Comparison of ENCODE assay signal across 8 cellular contexts in the genomic region with DNA sequence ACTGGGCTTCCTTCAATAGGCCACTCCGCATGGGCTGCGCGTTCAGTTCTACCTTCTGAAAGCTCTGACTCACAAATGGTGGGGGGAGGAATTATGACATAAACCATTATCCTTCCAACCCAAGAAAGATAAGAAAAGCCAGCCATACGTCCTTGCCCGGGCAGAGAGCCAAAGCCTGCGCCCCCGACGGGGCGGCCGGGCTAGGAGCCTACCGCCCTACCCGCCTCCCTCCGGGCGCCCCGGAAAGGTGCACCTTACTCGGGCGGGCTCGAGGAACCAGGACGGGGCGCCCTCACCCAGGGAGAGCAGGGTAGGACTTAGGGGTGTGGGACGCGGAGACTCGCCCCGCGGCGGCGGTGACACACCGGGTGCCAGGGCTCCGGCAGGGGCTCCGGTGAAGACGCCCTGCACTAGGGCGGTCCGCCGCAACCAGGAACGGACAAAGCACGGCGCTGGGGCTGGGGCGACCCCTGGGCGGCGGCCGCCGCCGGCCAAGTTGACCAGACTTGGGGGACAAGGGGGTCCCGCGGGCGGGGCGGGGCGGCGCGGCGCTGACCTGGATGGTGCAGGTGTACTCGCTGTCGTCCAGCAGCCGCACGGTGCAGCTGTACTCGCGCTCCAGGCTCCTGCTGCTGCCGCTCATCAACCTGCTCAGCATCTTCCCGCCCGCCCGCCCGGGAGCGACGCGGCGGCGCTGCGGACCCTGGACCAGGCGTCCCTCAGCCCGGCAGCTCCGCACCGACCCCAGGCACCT. TPM values are rescaled to one million over a fixed set of nuclear protein-coding genes. Genes with fewer than 3 reads are reported as not detected.
A peak's percentile ranks its signal among the peaks of the same experiment; 100 is the strongest.
DNase-seq lines count a peak whose midpoint lies in the region; ATAC-seq, FAIRE-seq and TF ChIP-seq lines count a peak whose summit lies in the region.

No MANE protein-coding gene starts in this region.

- H3K4me3 ChIP-seq in AG04449 (ENCODE audit: low read depth, low read length) (peak overlapping the region; percentile 72), astrocyte (ENCODE audit: insufficient read depth, low read depth, low read length) (peak overlapping the region; percentile 74), iPS DF 6.9 (ENCODE audit: low read length) (peak overlapping the region; percentile 83), skeletal muscle satellite cell (ENCODE audit: low read length) (peak overlapping the region; percentile 85)

- H4K20me1 ChIP-seq in astrocyte (ENCODE audit: insufficient read depth, low read length): peaks cover 10% of the 10 kb centered on the region

- H3K36me3 ChIP-seq in astrocyte (ENCODE audit: insufficient read depth, low read length): no peaks in the 10 kb centered on the region
- H3K36me3 ChIP-seq in iPS DF 6.9 (ENCODE audit: control insufficient read depth, insufficient read depth, low read length): no peaks in the 10 kb centered on the region
- no peaks in the 10 kb centered on the region for H3K36me3 ChIP-seq in skeletal muscle satellite cell (ENCODE audit: insufficient read depth, low read length)

- no peaks in the 10 kb centered on the region for H3K27me3 Mint-ChIP-seq in astrocyte (ENCODE audit: low read depth, unreplicated experiment)

- no peak for FAIRE-seq in astrocyte (lab: Jason Lieb, UNC)

- H3K9me3 ChIP-seq in astrocyte (ENCODE audit: insufficient read depth, low read depth, low read length) (no peaks in the 10 kb centered on the region), iPS DF 6.9 (ENCODE audit: control insufficient read depth, insufficient read depth, low read length) (no peaks in the 10 kb centered on the region), skeletal muscle satellite cell (replicated peaks; ENCODE audit: low read length) (no peaks in the 10 kb centered on the region)

- no CpG with 5 or more reads among the region's 72 CpGs for WGBS in iPS DF 6.9 (ENCODE audit: insufficient coverage, insufficient read length)

- ATAC-seq in GM19023 (IDR thresholded peaks at IDR 0.05; ENCODE audit: unreplicated experiment) (peak; percentile 29), HG03432 (IDR thresholded peaks at IDR 0.05; ENCODE audit: unreplicated experiment) (peak; percentile 14)

- H3K79me2 ChIP-seq in astrocyte (ENCODE audit: insufficient read depth, low read length): peaks cover 46% of the 10 kb centered on the region

- H3K4me1 ChIP-seq in astrocyte (ENCODE audit: insufficient read depth, low read length): peaks cover 13% of the 10 kb centered on the region
- H3K4me1 ChIP-seq in iPS DF 6.9 (ENCODE audit: control insufficient read depth, insufficient read depth, low read length): no peaks in the 10 kb centered on the region
- peaks cover 18% of the 10 kb centered on the region for H3K4me1 ChIP-seq in skeletal muscle satellite cell (ENCODE audit: control insufficient read depth, insufficient read depth, low read length)

- H3K27ac ChIP-seq in astrocyte (ENCODE audit: low read depth, low read length) (peak overlapping the region; percentile 90), iPS DF 6.9 (ENCODE audit: low read length) (no peak overlapping the region)

- peak overlapping the region; percentile 96 for H3K4me3 Mint-ChIP-seq in astrocyte (ENCODE audit: unreplicated experiment)

- H3K4me1 Mint-ChIP-seq in astrocyte (ENCODE audit: low read depth, unreplicated experiment): peaks cover 15% of the 10 kb centered on the region

- DNase-seq in AG04449 (ENCODE audit: low read depth, low spot score): no peak
- peak; percentile 19 for DNase-seq in T follicular helper cell (ENCODE audit: low read depth)
- DNase-seq in astrocyte (ENCODE audit: low read depth): peak; percentile 86
- DNase-seq in iPS DF 6.9 (ENCODE audit: low read depth, low spot score): no peak
- no peak for DNase-seq in RPMI8226

- POLR2A ChIA-PET in AG04449 (lab: Yijun Ruan, JAX): interaction anchor here (1.0 kb wide), 2 partner anchors 13 to 92 kb away, joined by 3 to 4 read pairs; no protein-coding TSS in a partner anchor

- CTCF ChIA-PET in AG04449 (lab: Yijun Ruan, JAX): interaction anchor here (0.6 to 2.0 kb wide), 7 partner anchors 9 to 318 kb away, joined by 3 to 6 read pairs (median 4); no protein-coding TSS in a partner anchor

- no peaks in the 10 kb centered on the region for H3K36me3 Mint-ChIP-seq in astrocyte (ENCODE audit: low read depth, unreplicated experiment)

- peak overlapping the region; percentile 63 for H2AFZ ChIP-seq in astrocyte (ENCODE audit: low read depth, low read length)

- no peaks in the 10 kb centered on the region for H3K9me3 Mint-ChIP-seq in astrocyte (ENCODE audit: unreplicated experiment)

- no peak for TF ChIP-seq CTCF in AG04449 (IDR thresholded peaks at IDR 0.05; ENCODE audit: insufficient read depth, low read length, missing control alignments)
- no peak for TF ChIP-seq CTCF in astrocyte (IDR thresholded peaks at IDR 0.05; ENCODE audit: insufficient read depth, low read depth, low read length)

- H3K9ac ChIP-seq in astrocyte (ENCODE audit: low read length) (peak overlapping the region; percentile 87), skeletal muscle satellite cell (ENCODE audit: low read depth, low read length) (no peak overlapping the region)

- H3K4me2 ChIP-seq in astrocyte (ENCODE audit: low read length) (peak overlapping the region; percentile 87), skeletal muscle satellite cell (ENCODE audit: low read length) (peak overlapping the region; percentile 98)

- H3K27me3 ChIP-seq in astrocyte (ENCODE audit: insufficient read depth, low read length): no peaks in the 10 kb centered on the region
- no peaks in the 10 kb centered on the region for H3K27me3 ChIP-seq in iPS DF 6.9 (ENCODE audit: control insufficient read depth, insufficient read depth, low read length)
- peaks cover 6% of the 10 kb centered on the region for H3K27me3 ChIP-seq in skeletal muscle satellite cell (ENCODE audit: control insufficient read depth, insufficient read depth, low read length)

- peak overlapping the region; percentile 91 for H3K27ac Mint-ChIP-seq in astrocyte (ENCODE audit: unreplicated experiment)

RNA-seq across cellular contexts. Expression of a gene that starts 0.5 kb away (rescaled TPM):
- total RNA-seq in astrocyte: 17.0 and 19.6 TPM in 2 replicates
- total RNA-seq in skeletal muscle satellite cell (2012; rRNA removed): 0.22 and 0.25 TPM in 2 replicates

Comparison
In these comparisons a context has a peak if more than half of its experiments do, and no peak if none do; other contexts are left out.
1. DNase-seq: peak in T follicular helper cell (single experiment) and astrocyte (single experiment); none in AG04449 (single experiment), iPS DF 6.9 (single experiment) and RPMI8226 (single experiment).
2. Peak in every context shown above with its lines, with median percentiles within 50 percentile points of each other: H3K4me3 ChIP-seq.